ENCODE assay signal across 11 cellular contexts in genomic region chr19:55387736-55388497, GRCh38. TPM values are rescaled to one million over a fixed set of nuclear protein-coding genes. Genes with fewer than 3 reads are reported as not detected.
DNase-seq lines count a peak whose midpoint lies in the region; ATAC-seq and TF ChIP-seq lines count a peak whose summit lies in the region.
"Had no signal": no experiment of that assay in that cellular context is flagged by ENCODE, and none has a peak within 500 bp of the region (broad histone marks: within the 10 kb centered on the region; RNA-seq: fewer than 3 reads in every experiment).

No MANE protein-coding gene starts in this region.

- intact Hi-C loops in activated CD4-positive, alpha-beta T cell treated with anti-CD3 and anti-CD28 coated beads for 36 hours (cut with DNase I, micrococcal nuclease) = loop anchor here (5.0 to 10.0 kb wide), 2 partner anchors 86 to 737 kb away; partner anchors contain the start of gene ZNF787 (in 1 of the 2)

- POLR2A ChIA-PET in activated CD4-positive, alpha-beta T cell treated with anti-CD3 and anti-CD28 coated beads for 36 hours (lab: Charles Lee) = interaction anchor here (0.6 to 4.0 kb wide), 3 partner anchors 18 to 322 kb away, joined by 3 to 41 read pairs (median 4); partner anchors contain the start of gene UBE2S

- no peaks in the 10 kb centered on the region for H3K9me3 Mint-ChIP-seq in activated CD4-positive, alpha-beta T cell treated with anti-CD3 and anti-CD28 coated beads for 36 hours (ENCODE audit: low read depth)

- CTCF ChIA-PET in activated CD4-positive, alpha-beta T cell treated with anti-CD3 and anti-CD28 coated beads for 36 hours (lab: Charles Lee) = no interaction called here

- ATAC-seq in activated CD4-positive, alpha-beta T cell treated with anti-CD3 and anti-CD28 coated beads for 36 hours = no peak
- ATAC-seq in T-helper 17 cell = no peak

- no peaks in the 10 kb centered on the region for H3K27me3 Mint-ChIP-seq in activated CD4-positive, alpha-beta T cell treated with anti-CD3 and anti-CD28 coated beads for 36 hours
- peaks cover 5% of the 10 kb centered on the region for H3K27me3 Mint-ChIP-seq in T-helper 17 cell

- H3K27ac ChIP-seq in skin epidermis = peak overlapping the region in 7 of 21 experiments; percentile 88 to 97 (median 92)

- in situ Hi-C loops in KBM-7 (cut with MboI; ENCODE audit: low pct_unique_long_range_greater_than_20kb, low sequenced_read_pairs) = no loop called here

- peak overlapping the region; percentile 98 for H3K27ac Mint-ChIP-seq in activated CD4-positive, alpha-beta T cell treated with anti-CD3 and anti-CD28 coated beads for 36 hours
- H3K27ac Mint-ChIP-seq in T-helper 17 cell = peak overlapping the region; percentile 100

- peak overlapping the region; percentile 89 for H3K4me3 Mint-ChIP-seq in activated CD4-positive, alpha-beta T cell treated with anti-CD3 and anti-CD28 coated beads for 36 hours
- peak overlapping the region; percentile 100 for H3K4me3 Mint-ChIP-seq in T-helper 17 cell

- no peak for TF ChIP-seq CTCF in fibroblast of pulmonary artery (IDR thresholded peaks at IDR 0.05; ENCODE audit: low read length, missing control alignments)

- no peak for DNase-seq in activated CD4-positive, alpha-beta T cell treated with anti-CD3 and anti-CD28 coated beads for 36 hours
- DNase-seq in activated CD4-positive, alpha-beta T cell treated with anti-CD3 and anti-CD28 coated beads, Interleukin-2, amount 50 U/mL, for 1 hour = no peak
- DNase-seq in T-helper 17 cell (no peak), fibroblast of pulmonary artery (ENCODE audit: low read depth) (no peak), amygdala (lab: John Stamatoyannopoulos, UW) (no peak), KBM-7 (no peak), NCI-H2227 (lab: John Stamatoyannopoulos, UW; ENCODE audit: unreplicated experiment) (no peak)
- DNase-seq: NCI-H1694 had no signal

- H3K4me1 Mint-ChIP-seq in activated CD4-positive, alpha-beta T cell treated with anti-CD3 and anti-CD28 coated beads for 36 hours = peaks cover 39% of the 10 kb centered on the region
- H3K4me1 Mint-ChIP-seq in T-helper 17 cell = peaks cover 48% of the 10 kb centered on the region

- peaks cover 50% of the 10 kb centered on the region for H3K36me3 Mint-ChIP-seq in activated CD4-positive, alpha-beta T cell treated with anti-CD3 and anti-CD28 coated beads for 36 hours (ENCODE audit: low read depth)
- H3K36me3 Mint-ChIP-seq in T-helper 17 cell (ENCODE audit: low read depth) = peaks cover 6% of the 10 kb centered on the region

- H3K9me3 ChIP-seq in T-helper 17 cell (ENCODE audit: control insufficient read depth, low read length, poor library complexity, severe bottlenecking) = no peaks in the 10 kb centered on the region

- H3K4me3 ChIP-seq in fibroblast of pulmonary artery (replicated peaks; ENCODE audit: low read depth, low read length) (peak overlapping the region; percentile 99), skin epidermis (peak overlapping the region in 6 of 7 experiments; percentile 69 to 98 (median 96))

RNA-seq across cellular contexts. Expression of gene RPL28, which starts 2.2 kb away (rescaled TPM):
- 1,000 to 10,000 TPM; 2,751 to 4,078 TPM for total RNA-seq in activated CD4-positive, alpha-beta T cell treated with anti-CD3 and anti-CD28 coated beads for 36 hours
- total RNA-seq in T-helper 17 cell = 1,000 to 10,000 TPM; 3,164 to 3,616 TPM

RNA-seq across cellular contexts. Expression of gene TMEM238, which starts 3.8 kb away (rescaled TPM):
- 1 to 10 TPM; 5.9 to 6.3 TPM for total RNA-seq in activated CD4-positive, alpha-beta T cell treated with anti-CD3 and anti-CD28 coated beads for 36 hours
- total RNA-seq in T-helper 17 cell = 10 to 100 TPM; 14.6 to 19.5 TPM
- total RNA-seq: urinary bladder had no signal

RNA-seq across cellular contexts. Expression of gene TMEM190, which starts 11.3 kb away (rescaled TPM):
- total RNA-seq in activated CD4-positive, alpha-beta T cell treated with anti-CD3 and anti-CD28 coated beads for 36 hours = not detected
- not detected for total RNA-seq in T-helper 17 cell
- total RNA-seq: lung microvascular endothelial cell, urinary bladder had no signal

RNA-seq across cellular contexts. Expression of gene IL11, which starts 17.7 kb away (rescaled TPM):
- total RNA-seq in activated CD4-positive, alpha-beta T cell treated with anti-CD3 and anti-CD28 coated beads for 36 hours = under 1 TPM; 0.09 to 0.18 TPM
- under 1 TPM; 0.25 to 0.89 TPM for total RNA-seq in T-helper 17 cell
- total RNA-seq: lung microvascular endothelial cell had no signal

RNA-seq across cellular contexts. Expression of gene UBE2S, which starts 19.7 kb away (rescaled TPM):
- 100 to 1,000 TPM; 228 to 342 TPM for total RNA-seq in activated CD4-positive, alpha-beta T cell treated with anti-CD3 and anti-CD28 coated beads for 36 hours
- total RNA-seq in T-helper 17 cell = 10 to 100 TPM; 64.6 to 78.1 TPM
